8 cellular contexts compared by ENCODE assay signal in genomic region chr1:25544819-25545218, GRCh38. TPM values are rescaled to one million over a fixed set of nuclear protein-coding genes. Genes with fewer than 3 reads are reported as not detected.
DNase-seq lines count a peak whose midpoint lies in the region; ATAC-seq and TF ChIP-seq lines count a peak whose summit lies in the region.

No MANE protein-coding gene starts in this region.

- H3K4me1 ChIP-seq in liver (ENCODE audit: control insufficient read depth in 4 of 4, insufficient read depth in 4 of 4, low read length in 3 of 4) (peaks cover 9 to 30% (median 18%) of the 10 kb centered on the region in 4 donors), tibial artery (peaks cover 0 to 60% (median 42%) of the 10 kb centered on the region in 4 donors)

- DNase-seq in ACHN (peak; percentile 35), LHCN-M2 (ENCODE audit: low read depth) (peak; percentile 55), caudate nucleus (lab: John Stamatoyannopoulos, UW) (peak in 48 of 61 donors; percentile 13 to 76 (median 52)), tibial artery (peak in 1 of 2 donors; percentile 86), NCI-H345 treated with DMSO at 0.1 percent for 48 hours (lab: John Stamatoyannopoulos, UW; ENCODE audit: unreplicated experiment) (no peak), DMS114 treated with DMSO at 0.1 percent for 48 hours (lab: John Stamatoyannopoulos, UW; ENCODE audit: unreplicated experiment) (no peak)

- intact Hi-C loops in tibial artery (cut with DNase I; ENCODE audit: low total_unique reads), result loop anchor here (5.0 kb wide), 1 partner anchor 262 kb away; no protein-coding TSS in a partner anchor

- peak overlapping the region; percentile 70 for H3K27ac ChIP-seq in caudate nucleus (ENCODE audit: low read depth, low read length)
- peak overlapping the region in 1 of 2 donors; percentile 43 for H3K27ac ChIP-seq in liver (ENCODE audit: low read depth in 1 of 2, low read length in 2 of 2)
- peak overlapping the region; percentile 87 to 93 for H3K27ac ChIP-seq in tibial artery

- 62% methylated on average over 6 of the region's 6 CpGs for WGBS in liver

- ATAC-seq in GM21737 (IDR thresholded peaks at IDR 0.05; ENCODE audit: unreplicated experiment), result no peak

- H3K9ac ChIP-seq in liver (ENCODE audit: low read depth in 1 of 2, low read length in 2 of 2), result peak overlapping the region; percentile 43 to 60

- no peak for TF ChIP-seq RAD21 in liver (IDR thresholded peaks at IDR 0.05)

- H3K4me3 ChIP-seq in liver (ENCODE audit: low read depth in 1 of 3, low read length in 3 of 3) (peak overlapping the region in 2 of 3 donors; percentile 69 to 70), tibial artery (peak overlapping the region; percentile 79 to 99)

- H3K36me3 ChIP-seq in liver (ENCODE audit: control insufficient read depth in 4 of 4, insufficient read depth in 3 of 4, low read depth in 1 of 4, low read length in 3 of 4) (no peaks in the 10 kb centered on the region), tibial artery (no peaks in the 10 kb centered on the region)

- no peak for TF ChIP-seq CTCF in liver (IDR thresholded peaks at IDR 0.05; ENCODE audit: low read depth, low read length, missing input control)
- TF ChIP-seq CTCF in tibial artery (IDR thresholded peaks at IDR 0.05), result no peak

- no peaks in the 10 kb centered on the region for H3K9me3 ChIP-seq in liver (ENCODE audit: control insufficient read depth in 4 of 4, low read length in 3 of 4)
- H3K9me3 ChIP-seq in tibial artery, result no peaks in the 10 kb centered on the region

- no peaks in the 10 kb centered on the region for H3K27me3 ChIP-seq in liver (ENCODE audit: control insufficient read depth in 4 of 4, insufficient read depth in 4 of 4, low read length in 3 of 4)
- H3K27me3 ChIP-seq in tibial artery, result no peaks in the 10 kb centered on the region

- in situ Hi-C loops in ACHN (cut with HindIII; ENCODE audit: low pct_ligation_motif_present, low pct_unique_long_range_greater_than_20kb, low sequenced_read_pairs), result no loop called here

TF ChIP-seq in liver, 16 proteins besides CTCF, POLR2A, EP300 and RAD21:
- no peak for TF ChIP-seq SP1 (IDR thresholded peaks at IDR 0.05)
- TF ChIP-seq RXRA (IDR thresholded peaks at IDR 0.05), result no peak
- TF ChIP-seq EGR1 (IDR thresholded peaks at IDR 0.05; ENCODE audit: low read depth in 2 of 2), result no peak
- TF ChIP-seq YY1 (IDR thresholded peaks at IDR 0.05), result no peak
- TF ChIP-seq TAF1 (conservative IDR thresholded peaks at IDR 0.05), result no peak
- no peak for TF ChIP-seq GABPA (IDR thresholded peaks at IDR 0.05 in 1 of 2, conservative IDR thresholded peaks at IDR 0.05 in 1 of 2)
- TF ChIP-seq NR2F2 (IDR thresholded peaks at IDR 0.05), result no peak
- no peak for TF ChIP-seq HNF4A (conservative IDR thresholded peaks at IDR 0.05)
- no peak for TF ChIP-seq REST (IDR thresholded peaks at IDR 0.05)
- TF ChIP-seq MAX (IDR thresholded peaks at IDR 0.05), result no peak

RNA-seq across cellular contexts. Expression of gene LDLRAP1, which starts 1.4 kb away (rescaled TPM):
- total RNA-seq in LHCN-M2 (2014; rRNA removed) (13.1 and 13.2 TPM in 2 replicates), liver (10 to 100 TPM in 1 of 2 donors, 1 to 10 TPM in 1; 5.2 to 17.8 TPM)
- 12.7 TPM for polyA plus RNA-seq in LHCN-M2 (2012)
- polyA plus RNA-seq in liver, result 10 to 100 TPM; 11.3 to 15.2 TPM

Comparison
In these comparisons a context has a peak if more than half of its experiments do, and no peak if none do; other contexts are left out.
1. DNase-seq: peak in ACHN (single experiment), LHCN-M2 (single experiment) and caudate nucleus (48 of 61); none in NCI-H345 treated with DMSO at 0.1 percent for 48 hours (single experiment) and DMS114 treated with DMSO at 0.1 percent for 48 hours (single experiment).